Comparison of ENCODE assay signal across 8 cellular contexts in genomic region chr11:33160587-33160986, GRCh38. TPM values are rescaled to one million over a fixed set of nuclear protein-coding genes. Genes with fewer than 3 reads are reported as not detected.
A peak's percentile ranks its signal among the peaks of the same experiment; 100 is the strongest.
DNase-seq lines count a peak whose midpoint lies in the region; ATAC-seq, FAIRE-seq and TF ChIP-seq lines count a peak whose summit lies in the region.

No MANE protein-coding gene starts in this region.

- H3K36me3 Mint-ChIP-seq in T-helper 2 cell treated with Interferon-gamma antibody and Interleukin-4, amounts not matched to agents 5 μg/mL and 100 μg/mL, for 36 hours (ENCODE audit: low read depth): peaks cover 30% of the 10 kb centered on the region
- peaks cover 35% of the 10 kb centered on the region for H3K36me3 Mint-ChIP-seq in activated naive CD8-positive, alpha-beta T cell treated with anti-CD3 and anti-CD28 coated beads, Interleukin-2, amount 50 U/mL, for 24 hours (ENCODE audit: low read depth)

- peak overlapping the region; percentile 96 for H3K4me3 Mint-ChIP-seq in T-helper 2 cell treated with Interferon-gamma antibody and Interleukin-4, amounts not matched to agents 5 μg/mL and 100 μg/mL, for 36 hours
- H3K4me3 Mint-ChIP-seq in activated naive CD8-positive, alpha-beta T cell treated with anti-CD3 and anti-CD28 coated beads, Interleukin-2, amount 50 U/mL, for 24 hours: peak overlapping the region; percentile 99

- no peak for ATAC-seq in activated naive CD8-positive, alpha-beta T cell treated with anti-CD3 and anti-CD28 coated beads, Interleukin-2, amount 50 U/mL, for 24 hours

- no peaks in the 10 kb centered on the region for H3K27me3 Mint-ChIP-seq in T-helper 2 cell treated with Interferon-gamma antibody and Interleukin-4, amounts not matched to agents 5 μg/mL and 100 μg/mL, for 36 hours (ENCODE audit: low read depth)
- no peaks in the 10 kb centered on the region for H3K27me3 Mint-ChIP-seq in activated naive CD8-positive, alpha-beta T cell treated with anti-CD3 and anti-CD28 coated beads, Interleukin-2, amount 50 U/mL, for 24 hours

- no peak for TF ChIP-seq CTCF in kidney (IDR thresholded peaks at IDR 0.05; ENCODE audit: borderline replicate concordance, extremely low read depth, insufficient read depth)

- no peaks in the 10 kb centered on the region for H3K36me3 ChIP-seq in kidney (ENCODE audit: control insufficient read depth in 1 of 2, insufficient read depth in 2 of 2, low read length in 2 of 2)
- no peaks in the 10 kb centered on the region for H3K36me3 ChIP-seq in subcutaneous abdominal adipose tissue (ENCODE audit: control insufficient read depth in 5 of 5, insufficient read depth in 5 of 5, low read length in 5 of 5)

- no peaks in the 10 kb centered on the region for H3K27me3 ChIP-seq in subcutaneous abdominal adipose tissue (ENCODE audit: control insufficient read depth in 5 of 5, insufficient read depth in 4 of 5, low read length in 5 of 5)

- peaks cover 42% of the 10 kb centered on the region for H3K4me1 Mint-ChIP-seq in T-helper 2 cell treated with Interferon-gamma antibody and Interleukin-4, amounts not matched to agents 5 μg/mL and 100 μg/mL, for 36 hours (ENCODE audit: low read depth)
- peaks cover 50% of the 10 kb centered on the region for H3K4me1 Mint-ChIP-seq in activated naive CD8-positive, alpha-beta T cell treated with anti-CD3 and anti-CD28 coated beads, Interleukin-2, amount 50 U/mL, for 24 hours

- no peaks in the 10 kb centered on the region for H3K9me3 ChIP-seq in kidney (ENCODE audit: control insufficient read depth in 1 of 2, low read length in 2 of 2)
- no peaks in the 10 kb centered on the region for H3K9me3 ChIP-seq in subcutaneous abdominal adipose tissue (ENCODE audit: control insufficient read depth in 5 of 5, low read length in 5 of 5)

- no peak for DNase-seq in T-helper 2 cell treated with Interferon-gamma antibody and Interleukin-4, amounts not matched to agents 5 μg/mL and 100 μg/mL, for 36 hours (ENCODE audit: low spot score)
- DNase-seq in T-helper 2 cell (no peak), kidney (no peak), DMS79 (lab: John Stamatoyannopoulos, UW) (no peak), HTR-8/SVneo (ENCODE audit: insufficient read length, low spot score) (no peak), amniotic stem cell (lab: John Stamatoyannopoulos, UW) (no peak)
- no peak for DNase-seq in activated naive CD8-positive, alpha-beta T cell treated with anti-CD3 and anti-CD28 coated beads, Interleukin-2, amount 50 U/mL, for 24 hours

- peak overlapping the region; percentile 97 for H3K27ac Mint-ChIP-seq in T-helper 2 cell treated with Interferon-gamma antibody and Interleukin-4, amounts not matched to agents 5 μg/mL and 100 μg/mL, for 36 hours
- peak overlapping the region; percentile 99 for H3K27ac Mint-ChIP-seq in activated naive CD8-positive, alpha-beta T cell treated with anti-CD3 and anti-CD28 coated beads, Interleukin-2, amount 50 U/mL, for 24 hours

- no peak overlapping the region for H3K27ac ChIP-seq in kidney (ENCODE audit: low read depth in 2 of 2, low read length in 2 of 2)
- H3K27ac ChIP-seq in subcutaneous abdominal adipose tissue (ENCODE audit: low read depth, low read length): peak overlapping the region; percentile 88

- intact Hi-C loops in kidney (cut with DNase I): no loop called here

- no peak for FAIRE-seq in kidney (lab: Jason Lieb, UNC)
- no peak for FAIRE-seq in HTR-8/SVneo (lab: Jason Lieb, UNC)

- H3K9me3 Mint-ChIP-seq in T-helper 2 cell treated with Interferon-gamma antibody and Interleukin-4, amounts not matched to agents 5 μg/mL and 100 μg/mL, for 36 hours: no peaks in the 10 kb centered on the region
- H3K9me3 Mint-ChIP-seq in activated naive CD8-positive, alpha-beta T cell treated with anti-CD3 and anti-CD28 coated beads, Interleukin-2, amount 50 U/mL, for 24 hours: no peaks in the 10 kb centered on the region

- peaks cover 3 to 4% of the 10 kb centered on the region in 2 donors for H3K4me1 ChIP-seq in kidney (ENCODE audit: control insufficient read depth in 1 of 2, insufficient read depth in 1 of 2, low read depth in 1 of 2, low read length in 2 of 2)
- H3K4me1 ChIP-seq in subcutaneous abdominal adipose tissue (ENCODE audit: control insufficient read depth in 5 of 5, insufficient read depth in 5 of 5, low read length in 5 of 5): peaks cover 4 to 28% (median 22%) of the 10 kb centered on the region in 5 donors

- H3K4me3 ChIP-seq in kidney (ENCODE audit: low read length in 2 of 2) (peak overlapping the region; percentile 98 to 100), subcutaneous abdominal adipose tissue (ENCODE audit: low read depth in 1 of 5, low read length in 5 of 5) (peak overlapping the region; percentile 93 to 99 (median 96))

- peak overlapping the region; percentile 86 to 93 for H3K9ac ChIP-seq in kidney (ENCODE audit: low read length in 2 of 2)
- H3K9ac ChIP-seq in subcutaneous abdominal adipose tissue (ENCODE audit: low read length in 5 of 5): peak overlapping the region; percentile 88 to 96 (median 94)

RNA-seq across cellular contexts. Expression of gene CSTF3, which starts 0.7 kb away (rescaled TPM):
- total RNA-seq in kidney: 28.5 TPM
- 26.1 TPM for polyA plus RNA-seq in kidney (ENCODE audit: insufficient read depth, low read depth, low replicate concordance)
